Comparison of ENCODE assay signal across 24 cellular contexts in the genomic region with DNA sequence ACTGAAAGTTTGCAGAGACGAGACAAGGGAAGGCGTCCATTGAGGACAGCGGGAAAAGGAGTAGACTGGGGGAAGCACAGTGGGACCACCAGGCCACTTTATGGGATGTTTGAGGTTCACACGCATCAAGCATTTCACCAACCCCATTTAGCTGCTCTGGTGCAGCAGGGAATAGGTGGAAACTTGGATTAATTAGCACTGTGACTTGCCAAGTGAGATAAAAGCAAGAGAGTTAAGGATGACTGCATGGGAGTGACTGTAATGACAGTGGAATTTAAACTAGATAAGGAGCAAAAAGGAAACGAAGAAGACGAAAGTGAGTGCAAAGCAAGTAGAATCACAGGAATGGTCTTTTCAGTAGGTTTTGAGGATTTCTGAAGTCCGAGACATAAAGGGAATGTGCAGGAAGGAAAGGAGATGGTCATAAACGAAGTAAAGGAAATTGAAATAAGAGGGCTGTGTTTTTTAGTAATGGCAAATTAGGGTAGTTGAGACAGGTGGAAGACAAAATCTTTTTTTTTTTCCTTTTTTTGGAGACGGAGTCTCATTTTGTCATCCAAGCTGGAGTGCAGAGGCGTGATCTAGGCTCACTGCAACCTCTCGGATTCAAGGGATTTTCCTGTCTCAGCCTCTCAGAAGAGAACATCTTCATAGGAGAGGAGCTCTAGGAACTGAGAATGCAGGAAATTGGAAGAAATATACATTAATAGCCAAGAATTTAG.
"Had no signal": no experiment of that assay in that cellular context is flagged by ENCODE, and none has a peak within 500 bp of the region (broad histone marks: within the 10 kb centered on the region; RNA-seq: fewer than 3 reads in every experiment).

No MANE protein-coding gene starts in this region.

- H3K27ac ChIP-seq: ascending aorta, breast epithelium, esophagus squamous epithelium, prostate gland, stomach, thoracic aorta, upper lobe of right lung had no signal

- H3K4me1 ChIP-seq: ascending aorta, breast epithelium, esophagus squamous epithelium, prostate gland, stomach, upper lobe of right lung had no signal

- ATAC-seq: activated T-cell treated with anti-CD3 and anti-CD28 coated beads, Interleukin-2, amount 50 U/mL, for 4 hours; left colon; right lobe of liver; stimulated activated effector memory CD8-positive, alpha-beta T cell treated with anti-CD3 and anti-CD28 coated beads, Interleukin-12 subunit alpha, Interleukin-12 subunit beta, amount 100 ng/mL, for 72 hours; T-cell; upper lobe of right lung had no signal

- H3K9ac ChIP-seq: SK-N-SH had no signal

- H3K27me3 ChIP-seq: ascending aorta, breast epithelium, esophagus squamous epithelium, right lobe of liver, stomach, upper lobe of right lung had no signal

- H3K4me2 ChIP-seq: SK-N-SH had no signal

- H3K36me3 ChIP-seq: ascending aorta, breast epithelium, esophagus squamous epithelium, prostate gland, right lobe of liver, stomach, thoracic aorta, upper lobe of right lung had no signal

- DNase-seq: activated CD4-positive, alpha-beta T cell treated with anti-CD3 and anti-CD28 coated beads, Interleukin-2, amount 10 ng/mL, durations not matched to agents 7 days and 5 days; activated CD4-positive, CD25-positive, alpha-beta regulatory T cell; activated CD8-positive, alpha-beta memory T cell treated with anti-CD3 and anti-CD28 coated beads, Interleukin-2, amount 50 U/mL, for 4 hours; activated naive CD4-positive, alpha-beta T cell treated with anti-CD3 and anti-CD28 coated beads, Interleukin-2, amount 10 ng/mL, durations not matched to agents 7 days and 5 days; activated T-cell treated with anti-CD3 and anti-CD28 coated beads, Interleukin-2, amount 50 U/mL, for 4 hours; dermis blood vessel endothelial cell; effector memory CD4-positive, alpha-beta T cell; esophagus squamous epithelium; left colon; midbrain; nephron progenitor cell; occipital lobe; right lobe of liver; SK-N-SH; stimulated activated CD4-positive, alpha-beta T cell treated with anti-CD3 and anti-CD28 coated beads, Interleukin-4, amount 100 ng/mL, for 24 hours; stomach; T-cell; upper lobe of right lung had no signal

- H3K4me3 ChIP-seq: ascending aorta, breast epithelium, esophagus squamous epithelium, lung, prostate gland, stomach, thoracic aorta, upper lobe of right lung had no signal

- H3K9me3 ChIP-seq: ascending aorta, breast epithelium, esophagus squamous epithelium, prostate gland, right lobe of liver, SK-N-SH, stomach, thoracic aorta, upper lobe of right lung had no signal
